Comparison of ENCODE assay signal across 24 cellular contexts in the genomic region with DNA sequence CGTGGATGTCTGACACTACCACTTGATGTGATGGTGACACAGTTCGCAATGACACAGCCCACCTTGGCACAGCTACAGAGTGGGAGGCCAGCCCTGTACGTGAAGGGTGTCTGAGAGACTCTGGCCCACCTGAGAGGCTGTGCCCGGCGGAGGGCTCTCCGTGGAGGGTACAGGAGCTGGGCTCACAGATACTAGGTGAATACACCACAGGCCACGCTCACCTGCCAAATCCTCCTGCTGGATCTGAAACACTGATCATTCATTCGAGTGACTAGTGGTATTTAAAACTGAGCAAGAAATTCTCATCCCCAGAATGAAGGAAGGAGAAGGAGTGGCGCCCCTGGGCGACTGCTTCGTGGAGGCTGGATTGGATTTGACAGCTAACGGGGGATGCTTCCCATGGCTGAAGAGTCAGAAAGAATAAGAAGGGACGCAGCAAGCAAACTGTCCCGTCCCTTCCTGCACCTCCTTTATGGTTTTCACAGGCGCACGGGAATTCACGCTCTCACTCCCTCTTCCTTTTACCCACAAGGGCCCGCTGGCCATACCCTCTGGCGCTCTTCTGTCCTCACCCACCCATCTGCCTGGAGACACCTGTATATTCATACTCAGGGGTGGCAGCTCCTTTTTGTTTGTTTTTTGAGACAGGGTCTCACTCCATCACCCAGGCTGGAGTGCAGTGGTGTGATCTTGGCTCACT. TPM values are rescaled to one million over a fixed set of nuclear protein-coding genes. Genes with fewer than 3 reads are reported as not detected.
A peak's percentile ranks its signal among the peaks of the same experiment; 100 is the strongest.
DNase-seq lines count a peak whose midpoint lies in the region; ATAC-seq and TF ChIP-seq lines count a peak whose summit lies in the region.
"Had no signal": no experiment of that assay in that cellular context is flagged by ENCODE, and none has a peak within 500 bp of the region (broad histone marks: within the 10 kb centered on the region; RNA-seq: fewer than 3 reads in every experiment).

No MANE protein-coding gene starts in this region.

- H3K27me3 ChIP-seq in H7 (ENCODE audit: control insufficient read depth, insufficient read depth, low read length) (no peaks in the 10 kb centered on the region), Peyer's patch (no peaks in the 10 kb centered on the region), left lung (no peaks in the 10 kb centered on the region), MM.1S (replicated peaks; ENCODE audit: insufficient read depth, low read length) (no peaks in the 10 kb centered on the region)
- H3K27me3 ChIP-seq: BE2C, dorsolateral prefrontal cortex, SJSA1, stomach had no signal

- no peaks in the 10 kb centered on the region for H3K9me3 Mint-ChIP-seq in osteocyte (ENCODE audit: unreplicated experiment)
- H3K9me3 Mint-ChIP-seq: activated CD4-positive, alpha-beta T cell treated with anti-CD3 and anti-CD28 coated beads, Interleukin-2, amount 10 ng/mL, durations not matched to agents 24 days and 14 days; CD8-positive, alpha-beta T cell had no signal

- no peaks in the 10 kb centered on the region for H3K36me3 ChIP-seq in H7 (replicated peaks; ENCODE audit: control insufficient read depth, insufficient read depth, low read length)
- H3K36me3 ChIP-seq in Peyer's patch = peaks cover 0 to 12% (median 0%) of the 10 kb centered on the region in 3 donors
- no peaks in the 10 kb centered on the region for H3K36me3 ChIP-seq in left lung
- H3K36me3 ChIP-seq in MM.1S (replicated peaks; ENCODE audit: insufficient read depth, low read length) = no peaks in the 10 kb centered on the region
- H3K36me3 ChIP-seq: BE2C had no signal

- H2AFZ ChIP-seq in MM.1S (ENCODE audit: low read length) = no peak overlapping the region
- H2AFZ ChIP-seq: GM23248 had no signal

- H3K4me3 ChIP-seq in H7 (ENCODE audit: insufficient read depth, low read depth, low read length) (no peak overlapping the region), Peyer's patch (no peak overlapping the region), left lung (no peak overlapping the region), MM.1S (ENCODE audit: low read length) (no peak overlapping the region)
- H3K4me3 ChIP-seq: dorsolateral prefrontal cortex, GM23248, SJSA1, stomach had no signal

- no peak overlapping the region for H3K4me2 ChIP-seq in MM.1S (ENCODE audit: low read depth, low read length)

- no peak for TF ChIP-seq POLR2A in Peyer's patch (IDR thresholded peaks at IDR 0.05)

- H3K9me2 ChIP-seq in MM.1S (replicated peaks; ENCODE audit: insufficient read depth, low read length) = no peaks in the 10 kb centered on the region

- no peaks in the 10 kb centered on the region for H3K27me3 Mint-ChIP-seq in osteocyte (ENCODE audit: unreplicated experiment)
- H3K27me3 Mint-ChIP-seq: activated CD4-positive, alpha-beta T cell treated with anti-CD3 and anti-CD28 coated beads, Interleukin-2, amount 10 ng/mL, durations not matched to agents 24 days and 14 days had no signal

- H3K27ac ChIP-seq in Peyer's patch (no peak overlapping the region), left lung (no peak overlapping the region), MM.1S (ENCODE audit: low read length) (no peak overlapping the region)
- H3K27ac ChIP-seq: dorsolateral prefrontal cortex, GM23248, stomach had no signal

- H3K4me3 Mint-ChIP-seq in osteocyte (ENCODE audit: unreplicated experiment) = no peak overlapping the region
- H3K4me3 Mint-ChIP-seq: activated CD4-positive, alpha-beta T cell treated with anti-CD3 and anti-CD28 coated beads, Interleukin-2, amount 10 ng/mL, durations not matched to agents 24 days and 14 days; CD8-positive, alpha-beta T cell had no signal

- no peak for ATAC-seq in left lung
- no peak for ATAC-seq in GM19395 (IDR thresholded peaks at IDR 0.05; ENCODE audit: unreplicated experiment)
- ATAC-seq: CD8-positive, alpha-beta T cell; left cardiac atrium had no signal

- no peak overlapping the region for H3K27ac Mint-ChIP-seq in osteocyte (ENCODE audit: unreplicated experiment)
- H3K27ac Mint-ChIP-seq: activated CD4-positive, alpha-beta T cell treated with anti-CD3 and anti-CD28 coated beads, Interleukin-2, amount 10 ng/mL, durations not matched to agents 24 days and 14 days; CD8-positive, alpha-beta T cell had no signal

- no peak overlapping the region for H3K9ac ChIP-seq in MM.1S (ENCODE audit: low read length)
- H3K9ac ChIP-seq: GM23248 had no signal

- H4K20me1 ChIP-seq in MM.1S (ENCODE audit: insufficient read depth, low read length) = no peaks in the 10 kb centered on the region

- H3K9me3 ChIP-seq in Peyer's patch = no peaks in the 10 kb centered on the region
- H3K9me3 ChIP-seq in left lung = no peaks in the 10 kb centered on the region
- no peaks in the 10 kb centered on the region for H3K9me3 ChIP-seq in MM.1S (replicated peaks; ENCODE audit: insufficient read depth, low read length)
- H3K9me3 ChIP-seq: BE2C, SJSA1, stomach had no signal

- in situ Hi-C loops in KBM-7 (cut with MboI; ENCODE audit: low pct_unique_long_range_greater_than_20kb, low sequenced_read_pairs) = no loop called here

- DNase-seq in H7 (peak; percentile 40), Peyer's patch (peak in 2 of 3 donors; percentile 23 to 27), left lung (peak; percentile 21 to 54), osteocyte (ENCODE audit: extremely low spot score, unreplicated experiment) (no peak), MM.1S (no peak), KBM-7 (no peak)
- DNase-seq: activated CD4-positive, alpha-beta T cell treated with anti-CD3 and anti-CD28 coated beads, Interleukin-2, amount 10 ng/mL, durations not matched to agents 24 days and 14 days; activated gamma-delta T cell; CD8-positive, alpha-beta T cell; cerebellar nuclear complex; GM23248; IMR-90; mesendoderm; NCI-H1436 treated with DMSO at 0.1 percent for 48 hours; NCI-H774; occipital lobe; stimulated activated CD8-positive, alpha-beta memory T cell treated with anti-CD3 and anti-CD28 coated beads, Interleukin-4, amount 100 ng/mL, for 48 hours; stomach; T1000 had no signal

- H3K4me1 ChIP-seq in Peyer's patch (peaks cover 0 to 54% (median 2%) of the 10 kb centered on the region in 4 donors), left lung (peaks cover 11 to 43% of the 10 kb centered on the region in 2 donors), MM.1S (ENCODE audit: low read length) (no peaks in the 10 kb centered on the region)
- H3K4me1 ChIP-seq: BE2C had no signal

- peaks cover 4% of the 10 kb centered on the region for H3K36me3 Mint-ChIP-seq in osteocyte (ENCODE audit: unreplicated experiment)
- H3K36me3 Mint-ChIP-seq: CD8-positive, alpha-beta T cell had no signal

- no peaks in the 10 kb centered on the region for H3K79me2 ChIP-seq in MM.1S (ENCODE audit: low read length)

- TF ChIP-seq CTCF in Peyer's patch (IDR thresholded peaks at IDR 0.05) = no peak
- TF ChIP-seq CTCF in left lung (IDR thresholded peaks at IDR 0.05) = no peak
- TF ChIP-seq CTCF in osteocyte (IDR thresholded peaks at IDR 0.05) = peak; percentile 9
- TF ChIP-seq CTCF in MM.1S (IDR thresholded peaks at IDR 0.05; ENCODE audit: low read length) = no peak

- peaks cover 40% of the 10 kb centered on the region for H3K4me1 Mint-ChIP-seq in osteocyte (ENCODE audit: unreplicated experiment)
- H3K4me1 Mint-ChIP-seq: activated CD4-positive, alpha-beta T cell treated with anti-CD3 and anti-CD28 coated beads, Interleukin-2, amount 10 ng/mL, durations not matched to agents 24 days and 14 days had no signal

- no peaks in the 10 kb centered on the region for H3F3A ChIP-seq in MM.1S (ENCODE audit: insufficient read depth, low read length)

- intact Hi-C loops in left lung (cut with DNase I) = no loop called here

RNA-seq across cellular contexts. Expression of gene CEBPG, which starts 25.0 kb away (rescaled TPM):
- 25.8 and 29.4 TPM in 2 replicates for total RNA-seq in H7 (2014; rRNA removed; shearing (Covaris generic))
- total RNA-seq in Peyer's patch = 10 to 100 TPM; 33.0 to 75.5 (median 50.5) TPM
- total RNA-seq in left lung = 10 to 100 TPM; 18.3 to 26.4 TPM
- total RNA-seq in osteocyte = 39.7 and 41.1 TPM in 2 replicates

Comparison
In these comparisons a context has a peak if more than half of its experiments do, and no peak if none do; other contexts are left out.
1. DNase-seq: peak in H7 (single experiment), Peyer's patch (2 of 3) and left lung (2 of 2); none in osteocyte (single experiment), MM.1S (single experiment) and KBM-7 (single experiment).